In the genomic region with DNA sequence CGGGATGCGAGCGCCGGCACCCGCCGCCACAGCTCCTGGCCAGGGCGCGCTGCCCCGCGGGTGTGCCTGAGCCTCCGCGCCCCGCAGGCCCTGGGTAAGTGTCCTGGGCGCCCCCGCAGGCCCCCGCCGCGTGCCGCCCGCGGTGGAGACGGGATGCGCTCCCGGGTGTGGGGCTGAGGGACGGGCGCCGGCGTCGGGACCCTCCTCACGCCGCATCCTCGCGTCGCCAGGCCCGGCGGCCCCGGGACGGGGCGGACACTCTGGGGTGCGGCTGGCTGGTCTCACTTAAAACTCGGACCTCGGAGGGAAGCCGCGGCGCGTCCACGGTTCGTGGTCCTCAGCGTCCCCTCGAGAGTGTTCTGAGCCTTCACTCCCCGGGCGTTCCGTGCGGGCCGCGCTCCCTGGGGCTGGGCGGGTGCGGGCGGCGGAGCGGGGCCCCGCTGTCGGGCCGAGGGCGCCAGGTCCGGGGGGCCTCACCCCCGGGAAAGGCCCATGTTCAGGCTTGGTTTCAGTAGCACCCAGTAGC, we compare ENCODE assay signal across 9 cellular contexts. TPM values are rescaled to one million over a fixed set of nuclear protein-coding genes. Genes with fewer than 3 reads are reported as not detected.
DNase-seq lines count a peak whose midpoint lies in the region; ATAC-seq, FAIRE-seq and TF ChIP-seq lines count a peak whose summit lies in the region.
"Had no signal": no experiment of that assay in that cellular context is flagged by ENCODE, and none has a peak within 500 bp of the region (broad histone marks: within the 10 kb centered on the region; RNA-seq: fewer than 3 reads in every experiment).

No MANE protein-coding gene starts in this region.

- peaks cover 12% of the 10 kb centered on the region for H3K36me3 Mint-ChIP-seq in activated naive CD4-positive, alpha-beta T cell treated with anti-CD3 and anti-CD28 coated beads, Interleukin-2, amount 10 ng/mL, durations not matched to agents 7 days and 5 days
- H3K36me3 Mint-ChIP-seq in endodermal cell (ENCODE audit: low read depth) = no peaks in the 10 kb centered on the region
- H3K36me3 Mint-ChIP-seq in stimulated activated effector memory CD8-positive, alpha-beta T cell treated with anti-CD3 and anti-CD28 coated beads, Interleukin-12 subunit alpha, Interleukin-12 subunit beta, amount 100 ng/mL, for 72 hours = peaks cover 7% of the 10 kb centered on the region
- H3K36me3 Mint-ChIP-seq: brain had no signal

- no peaks in the 10 kb centered on the region for H3K9me3 ChIP-seq in endodermal cell (ENCODE audit: control insufficient read depth, low read length)

- H3K27me3 Mint-ChIP-seq in activated naive CD4-positive, alpha-beta T cell treated with anti-CD3 and anti-CD28 coated beads, Interleukin-2, amount 10 ng/mL, durations not matched to agents 7 days and 5 days = peaks cover 60% of the 10 kb centered on the region
- peaks cover 73% of the 10 kb centered on the region for H3K27me3 Mint-ChIP-seq in endodermal cell (ENCODE audit: insufficient read depth)

- H3K4me1 Mint-ChIP-seq in activated naive CD4-positive, alpha-beta T cell treated with anti-CD3 and anti-CD28 coated beads, Interleukin-2, amount 10 ng/mL, durations not matched to agents 7 days and 5 days = peaks cover 25% of the 10 kb centered on the region
- no peaks in the 10 kb centered on the region for H3K4me1 Mint-ChIP-seq in endodermal cell
- H3K4me1 Mint-ChIP-seq in stimulated activated effector memory CD8-positive, alpha-beta T cell treated with anti-CD3 and anti-CD28 coated beads, Interleukin-12 subunit alpha, Interleukin-12 subunit beta, amount 100 ng/mL, for 72 hours = peaks cover 23% of the 10 kb centered on the region

- WGBS in endodermal cell (ENCODE audit: insufficient coverage in 1 of 2, insufficient read length in 1 of 2), 2 experiments = 11 to 24% methylated on average over 30 to 67 of the region's 67 CpGs

- no peak for FAIRE-seq in urothelium cell line (lab: Jason Lieb, UNC)

- H3K36me3 ChIP-seq in endodermal cell (ENCODE audit: control insufficient read depth, insufficient read depth, low read length) = no peaks in the 10 kb centered on the region

- H3K27me3 ChIP-seq in endodermal cell (ENCODE audit: control insufficient read depth, insufficient read depth, low read length, poor library complexity, severe bottlenecking) = peaks cover 56% of the 10 kb centered on the region

- H3K4me3 Mint-ChIP-seq in activated naive CD4-positive, alpha-beta T cell treated with anti-CD3 and anti-CD28 coated beads, Interleukin-2, amount 10 ng/mL, durations not matched to agents 7 days and 5 days = peak overlapping the region; percentile 67
- peak overlapping the region; percentile 51 for H3K4me3 Mint-ChIP-seq in endodermal cell
- H3K4me3 Mint-ChIP-seq in stimulated activated effector memory CD8-positive, alpha-beta T cell treated with anti-CD3 and anti-CD28 coated beads, Interleukin-12 subunit alpha, Interleukin-12 subunit beta, amount 100 ng/mL, for 72 hours = peak overlapping the region; percentile 75

- no peak for TF ChIP-seq CTCF in endodermal cell (conservative IDR thresholded peaks at IDR 0.05)

- H3K9me3 Mint-ChIP-seq in activated naive CD4-positive, alpha-beta T cell treated with anti-CD3 and anti-CD28 coated beads, Interleukin-2, amount 10 ng/mL, durations not matched to agents 7 days and 5 days = no peaks in the 10 kb centered on the region
- H3K9me3 Mint-ChIP-seq in endodermal cell = no peaks in the 10 kb centered on the region
- H3K9me3 Mint-ChIP-seq in stimulated activated effector memory CD8-positive, alpha-beta T cell treated with anti-CD3 and anti-CD28 coated beads, Interleukin-12 subunit alpha, Interleukin-12 subunit beta, amount 100 ng/mL, for 72 hours = no peaks in the 10 kb centered on the region

- H3K4me3 ChIP-seq in endodermal cell (ENCODE audit: low read length) = no peak overlapping the region

- H3K4me1 ChIP-seq in endodermal cell (ENCODE audit: control insufficient read depth, insufficient read depth, low read length) = no peaks in the 10 kb centered on the region

- ATAC-seq in HG03342 (IDR thresholded peaks at IDR 0.05; ENCODE audit: unreplicated experiment) = peak; percentile 10
- peak; percentile 11 for ATAC-seq in stimulated activated effector memory CD8-positive, alpha-beta T cell treated with anti-CD3 and anti-CD28 coated beads, Interleukin-12 subunit alpha, Interleukin-12 subunit beta, amount 100 ng/mL, for 72 hours

- no peak overlapping the region for H3K9ac ChIP-seq in endodermal cell (ENCODE audit: extremely low read depth, low read length, poor library complexity, severe bottlenecking)

- no peak for DNase-seq in activated naive CD4-positive, alpha-beta T cell treated with anti-CD3 and anti-CD28 coated beads, Interleukin-2, amount 10 ng/mL, durations not matched to agents 7 days and 5 days
- no peak for DNase-seq in activated naive CD4-positive, alpha-beta T cell treated with anti-CD3 and anti-CD28 coated beads, Interleukin-2, amount 50 U/mL, for 16 hours
- DNase-seq in endodermal cell = no peak
- DNase-seq in stimulated activated effector memory CD8-positive, alpha-beta T cell treated with anti-CD3 and anti-CD28 coated beads, Interleukin-12 subunit alpha, Interleukin-12 subunit beta, amount 100 ng/mL, for 72 hours (ENCODE audit: low spot score in 2 of 2) = peak in 1 of 2 donors; percentile 65
- no peak for DNase-seq in urothelium cell line (ENCODE audit: low spot score)
- DNase-seq in Kasumi-1 (lab: John Stamatoyannopoulos, UW) = no peak
- no peak for DNase-seq in activated CD4-positive, CD25-positive, alpha-beta regulatory T cell treated with anti-CD3 and anti-CD28 coated beads, Interleukin-2, amount 50 U/mL, for 72 hours

- H3K27ac ChIP-seq in endodermal cell (ENCODE audit: low read depth, low read length) = no peak overlapping the region

- H3K27ac Mint-ChIP-seq in activated naive CD4-positive, alpha-beta T cell treated with anti-CD3 and anti-CD28 coated beads, Interleukin-2, amount 10 ng/mL, durations not matched to agents 7 days and 5 days = no peak overlapping the region
- no peak overlapping the region for H3K27ac Mint-ChIP-seq in endodermal cell
- H3K27ac Mint-ChIP-seq in stimulated activated effector memory CD8-positive, alpha-beta T cell treated with anti-CD3 and anti-CD28 coated beads, Interleukin-12 subunit alpha, Interleukin-12 subunit beta, amount 100 ng/mL, for 72 hours = no peak overlapping the region
- H3K27ac Mint-ChIP-seq: brain had no signal

- CTCF ChIA-PET in activated naive CD4-positive, alpha-beta T cell treated with anti-CD3 and anti-CD28 coated beads, Interleukin-2, amount 10 ng/mL, durations not matched to agents 7 days and 5 days (lab: Charles Lee) = interaction anchor here (0.7 to 2.3 kb wide), 5 partner anchors 23 to 109 kb away, joined by 3 to 9 read pairs (median 3); no protein-coding TSS in a partner anchor

RNA-seq across cellular contexts. Expression of gene AHRR, which starts 0.3 kb away (rescaled TPM):
- 1 to 10 TPM; 1.4 to 2.0 TPM for total RNA-seq in endodermal cell
- 1.3 TPM for polyA plus RNA-seq in endodermal cell (2013, experiment 1 of 2)
- 1.2 TPM for polyA plus RNA-seq in endodermal cell (2013, experiment 2 of 2)

RNA-seq across cellular contexts. Expression of gene PDCD6, which starts 50.3 kb away (rescaled TPM):
- total RNA-seq in endodermal cell = 10 to 100 TPM; 69.2 to 80.9 TPM
- 76.5 TPM for polyA plus RNA-seq in endodermal cell (2013, experiment 1 of 2)
- 72.9 TPM for polyA plus RNA-seq in endodermal cell (2013, experiment 2 of 2)
